ENCODE assay signal across 8 cellular contexts in genomic region chr12:57898308-57898970, GRCh38. TPM values are rescaled to one million over a fixed set of nuclear protein-coding genes. Genes with fewer than 3 reads are reported as not detected.
DNase-seq lines count a peak whose midpoint lies in the region; ATAC-seq, FAIRE-seq and TF ChIP-seq lines count a peak whose summit lies in the region.

No MANE protein-coding gene starts in this region.

- intact Hi-C loops in left ventricle myocardium superior (cut with micrococcal nuclease) = loop anchor here (5.0 kb wide), 1 partner anchor 66 kb away; no protein-coding TSS in a partner anchor
- intact Hi-C loops in ascending aorta (cut with DNase I) = no loop called here

- no peaks in the 10 kb centered on the region for H3K36me3 Mint-ChIP-seq in osteocyte (ENCODE audit: unreplicated experiment)

- H3K27me3 ChIP-seq in right atrium auricular region = no peaks in the 10 kb centered on the region
- H3K27me3 ChIP-seq in ascending aorta = no peaks in the 10 kb centered on the region

- no peaks in the 10 kb centered on the region for H3K36me3 ChIP-seq in right atrium auricular region
- H3K36me3 ChIP-seq in ascending aorta = no peaks in the 10 kb centered on the region

- ATAC-seq in left ventricle myocardium superior = no peak
- ATAC-seq in HG03565 (IDR thresholded peaks at IDR 0.05; ENCODE audit: unreplicated experiment) = peak; percentile 15

- DNase-seq in right atrium auricular region (ENCODE audit: low spot score) (no peak), left ventricle myocardium superior (no peak), ascending aorta (ENCODE audit: low spot score in 2 of 2) (no peak), osteocyte (ENCODE audit: extremely low spot score, unreplicated experiment) (no peak), NCI-H1930 (lab: John Stamatoyannopoulos, UW) (no peak), HTR-8/SVneo (ENCODE audit: insufficient read length, low spot score) (no peak)
- no peak for DNase-seq in activated CD4-positive, alpha-beta T cell treated with anti-CD3 and anti-CD28 coated beads for 48 hours

- H3K4me1 Mint-ChIP-seq in osteocyte (ENCODE audit: unreplicated experiment) = peaks cover 66% of the 10 kb centered on the region

- peak overlapping the region; percentile 93 for H3K27ac Mint-ChIP-seq in osteocyte (ENCODE audit: unreplicated experiment)

- peaks cover 0 to 61% of the 10 kb centered on the region in 2 donors for H3K4me1 ChIP-seq in right atrium auricular region
- peaks cover 43 to 58% of the 10 kb centered on the region in 2 donors for H3K4me1 ChIP-seq in ascending aorta

- no peaks in the 10 kb centered on the region for H3K27me3 Mint-ChIP-seq in osteocyte (ENCODE audit: unreplicated experiment)

- peak overlapping the region; percentile 95 to 100 for H3K27ac ChIP-seq in right atrium auricular region
- H3K27ac ChIP-seq in ascending aorta = peak overlapping the region; percentile 98 to 99

- no peak overlapping the region for H3K4me3 ChIP-seq in right atrium auricular region
- peak overlapping the region in 1 of 2 donors; percentile 11 for H3K4me3 ChIP-seq in ascending aorta

- no peaks in the 10 kb centered on the region for H3K9me3 Mint-ChIP-seq in osteocyte (ENCODE audit: unreplicated experiment)

- FAIRE-seq in HTR-8/SVneo (lab: Jason Lieb, UNC) = no peak

- H3K9me3 ChIP-seq in right atrium auricular region (no peaks in the 10 kb centered on the region), ascending aorta (no peaks in the 10 kb centered on the region)

- no peak overlapping the region for H3K4me3 Mint-ChIP-seq in osteocyte (ENCODE audit: unreplicated experiment)

- TF ChIP-seq CTCF in right atrium auricular region (IDR thresholded peaks at IDR 0.05) (no peak), ascending aorta (IDR thresholded peaks at IDR 0.05) (no peak), osteocyte (IDR thresholded peaks at IDR 0.05) (no peak)

RNA-seq across cellular contexts. Expression of gene ATP23, which starts 42.9 kb away (rescaled TPM):
- total RNA-seq in right atrium auricular region (1 to 10 TPM; 2.6 to 6.0 TPM), left ventricle myocardium superior (8.3 TPM), ascending aorta (not detected), osteocyte (2.6 and 3.2 TPM in 2 replicates)

RNA-seq across cellular contexts. Expression of gene CTDSP2, which starts 51.9 kb away (rescaled TPM):
- total RNA-seq in right atrium auricular region (100 to 1,000 TPM in 1 of 2 donors, 10 to 100 TPM in 1; 67.6 to 105 TPM), left ventricle myocardium superior (104 TPM), ascending aorta (129 TPM), osteocyte (171 and 179 TPM in 2 replicates)
